ENCODE assay signal across 10 cellular contexts in the genomic region with DNA sequence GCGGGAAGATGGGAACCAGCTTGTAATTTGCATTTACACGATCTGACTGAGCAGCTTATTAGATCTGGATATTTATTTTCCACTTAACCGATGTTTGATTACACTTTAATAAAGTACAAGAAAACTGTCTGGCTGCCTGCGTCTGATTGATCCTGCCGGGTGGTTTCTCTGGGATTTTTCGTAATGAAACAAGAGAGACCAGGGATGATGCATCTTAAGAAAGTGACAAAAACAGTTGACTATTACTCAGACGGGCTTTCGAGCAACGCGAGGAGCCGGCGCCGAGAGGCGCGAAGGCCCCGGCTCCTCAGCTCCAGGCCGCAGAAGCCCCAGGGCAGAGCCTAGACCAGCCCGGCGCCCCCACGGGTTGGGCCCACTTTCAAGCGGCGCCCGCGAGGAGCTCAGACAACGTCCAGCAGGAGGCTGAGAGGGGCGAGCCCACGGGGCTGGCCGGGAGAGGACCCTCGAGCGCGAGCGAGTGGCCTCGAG.
DNase-seq lines count a peak whose midpoint lies in the region; ATAC-seq and TF ChIP-seq lines count a peak whose summit lies in the region.
"Had no signal": no experiment of that assay in that cellular context is flagged by ENCODE, and none has a peak within 500 bp of the region (broad histone marks: within the 10 kb centered on the region; RNA-seq: fewer than 3 reads in every experiment).

No MANE protein-coding gene starts in this region.

- CTCF ChIA-PET in T-cell (lab: Charles Lee) = no interaction called here

- peaks cover 80 to 89% of the 10 kb centered on the region in 2 donors for H3K27me3 Mint-ChIP-seq in T-cell
- peaks cover 91% of the 10 kb centered on the region for H3K27me3 Mint-ChIP-seq in progenitor cell of endocrine pancreas

- H3K4me1 Mint-ChIP-seq in T-cell (peaks cover 28 to 37% (median 32%) of the 10 kb centered on the region in 3 donors), progenitor cell of endocrine pancreas (ENCODE audit: low read depth) (peaks cover 14% of the 10 kb centered on the region)

- ATAC-seq in T-cell (replicated peaks in 1 of 4) (peak in 3 of 4 experiments; percentile 9 to 35 (median 27)), heart left ventricle (peak in 1 of 4 donors; percentile 31), HG03108 (IDR thresholded peaks at IDR 0.05; ENCODE audit: unreplicated experiment) (no peak)

- H3K36me3 ChIP-seq in heart left ventricle (no peaks in the 10 kb centered on the region), transverse colon (no peaks in the 10 kb centered on the region), SJCRH30 (no peaks in the 10 kb centered on the region)

- H3K9me3 Mint-ChIP-seq in T-cell (no peaks in the 10 kb centered on the region), progenitor cell of endocrine pancreas (ENCODE audit: low read depth) (no peaks in the 10 kb centered on the region)

- in situ Hi-C loops in transverse colon (cut with MboI; ENCODE audit: low pct_ligation_motif_present in 1 of 4, low pct_unique_long_range_greater_than_20kb in 1 of 4, low sequenced_read_pairs in 3 of 4) = no loop called here

- H3K27ac ChIP-seq in heart left ventricle (no peak overlapping the region), transverse colon (no peak overlapping the region), SJCRH30 (no peak overlapping the region)

- peaks cover 3 to 21% (median 13%) of the 10 kb centered on the region in 12 donors for H3K4me1 ChIP-seq in heart left ventricle
- peaks cover 5 to 18% (median 12%) of the 10 kb centered on the region in 4 donors for H3K4me1 ChIP-seq in transverse colon
- no peaks in the 10 kb centered on the region for H3K4me1 ChIP-seq in SJCRH30

- TF ChIP-seq POLR2A in heart left ventricle (IDR thresholded peaks at IDR 0.05) = no peak
- TF ChIP-seq POLR2A in transverse colon (IDR thresholded peaks at IDR 0.05) = no peak

- H3K36me3 Mint-ChIP-seq in T-cell (no peaks in the 10 kb centered on the region), progenitor cell of endocrine pancreas (ENCODE audit: insufficient read depth) (no peaks in the 10 kb centered on the region)

- peak overlapping the region in 2 of 3 donors; percentile 37 to 51 for H3K4me3 Mint-ChIP-seq in T-cell
- H3K4me3 Mint-ChIP-seq in progenitor cell of endocrine pancreas (ENCODE audit: low read depth) = peak overlapping the region; percentile 48

- peak; percentile 49 for DNase-seq in ELF-1 (ENCODE audit: low read depth, low spot score)
- DNase-seq in T-cell = no peak
- DNase-seq in heart left ventricle = no peak
- DNase-seq in progenitor cell of endocrine pancreas (ENCODE audit: low spot score, unreplicated experiment) = no peak
- no peak for DNase-seq in transverse colon
- no peak for DNase-seq in NCI-H1436 (lab: John Stamatoyannopoulos, UW)
- no peak for DNase-seq in SJCRH30
- DNase-seq: DMS79, T-helper 2 cell had no signal

- H3K27me3 ChIP-seq in heart left ventricle (peaks cover 4 to 89% (median 34%) of the 10 kb centered on the region in 9 donors), transverse colon (peaks cover 100% of the 10 kb centered on the region), SJCRH30 (no peaks in the 10 kb centered on the region)

- intact Hi-C loops in heart left ventricle (cut with DNase I) (loop anchor here in 1 of 10 donors (10.0 kb wide), 1 partner anchor 110 kb away; no protein-coding TSS in a partner anchor), transverse colon (cut with DNase I; ENCODE audit: low total_unique reads) (no loop called here)

- H3K9me3 ChIP-seq in heart left ventricle (no peaks in the 10 kb centered on the region), transverse colon (no peaks in the 10 kb centered on the region), SJCRH30 (replicated peaks) (no peaks in the 10 kb centered on the region)

- H3K27ac Mint-ChIP-seq in T-cell (no peak overlapping the region), progenitor cell of endocrine pancreas (no peak overlapping the region)

- 10 to 38% (median 28%) methylated on average over 26 to 33 of the region's 33 CpGs for WGBS in heart left ventricle, 4 donors
- WGBS in transverse colon (ENCODE audit: low coverage in 1 of 2), 2 donors = 13 to 23% methylated on average over 3 to 32 of the region's 33 CpGs

- POLR2A ChIA-PET in T-cell (lab: Charles Lee) = interaction anchor here (0.5 to 0.6 kb wide), 2 partner anchors 929 to 1640 kb away, joined by 4 to 8 read pairs; no protein-coding TSS in a partner anchor

- TF ChIP-seq EP300 in transverse colon (IDR thresholded peaks at IDR 0.05; ENCODE audit: low read depth) = no peak

- TF ChIP-seq CTCF in heart left ventricle (IDR thresholded peaks at IDR 0.05) (no peak), progenitor cell of endocrine pancreas (IDR thresholded peaks at IDR 0.05; ENCODE audit: unreplicated experiment) (no peak), transverse colon (IDR thresholded peaks at IDR 0.05) (no peak)

- H3K4me3 ChIP-seq in heart left ventricle (peak overlapping the region in 10 of 12 donors; percentile 27 to 58 (median 50)), transverse colon (peak overlapping the region in 2 of 4 donors; percentile 26 to 42), SJCRH30 (no peak overlapping the region)
